14 cellular contexts compared by ENCODE assay signal in the genomic region with DNA sequence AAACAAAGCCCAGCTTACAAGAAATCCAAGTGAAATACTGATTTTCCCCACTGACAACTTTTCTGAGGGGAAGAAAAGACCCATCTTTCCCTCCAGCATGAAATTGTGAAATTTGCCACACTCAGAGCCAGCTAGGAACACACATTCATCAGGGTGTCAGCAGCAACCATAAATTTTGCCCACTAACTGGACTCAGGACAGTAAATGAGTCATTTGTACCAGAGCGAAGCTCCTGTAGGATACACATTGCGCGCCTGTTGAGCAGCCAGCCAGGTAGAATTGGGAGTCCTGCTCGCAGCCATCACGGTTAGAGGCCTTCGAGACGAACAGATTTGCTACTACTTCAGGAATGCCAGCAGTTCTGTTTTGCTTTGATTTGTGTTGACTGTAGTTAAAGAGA.
DNase-seq lines count a peak whose midpoint lies in the region; ATAC-seq and TF ChIP-seq lines count a peak whose summit lies in the region.
"Had no signal": no experiment of that assay in that cellular context is flagged by ENCODE, and none has a peak within 500 bp of the region (broad histone marks: within the 10 kb centered on the region; RNA-seq: fewer than 3 reads in every experiment).

No MANE protein-coding gene starts in this region.

- no peaks in the 10 kb centered on the region for H3K9me3 ChIP-seq in neural progenitor cell (ENCODE audit: low read depth)
- H3K9me3 ChIP-seq: BE2C, SJCRH30, spleen had no signal

- no peak overlapping the region for H3K4me3 ChIP-seq in fibroblast of pulmonary artery (replicated peaks; ENCODE audit: low read depth, low read length)
- H3K4me3 ChIP-seq in rectal smooth muscle tissue (ENCODE audit: low read length) = no peak overlapping the region
- no peak overlapping the region for H3K4me3 ChIP-seq in neural progenitor cell
- H3K4me3 ChIP-seq: SJCRH30, spleen had no signal

- H3K27me3 Mint-ChIP-seq in neural progenitor cell (ENCODE audit: insufficient read depth, low read depth) = no peaks in the 10 kb centered on the region

- H3K27ac Mint-ChIP-seq in neural progenitor cell = no peak overlapping the region

- no peak overlapping the region for H3K4me2 ChIP-seq in neural progenitor cell

- no peaks in the 10 kb centered on the region for H3K27me3 ChIP-seq in rectal smooth muscle tissue (ENCODE audit: control insufficient read depth, insufficient read depth, low read length)
- H3K27me3 ChIP-seq in neural progenitor cell = no peaks in the 10 kb centered on the region
- H3K27me3 ChIP-seq: BE2C, SJCRH30, spleen had no signal

- peak overlapping the region; percentile 51 for H3K27ac ChIP-seq in rectal smooth muscle tissue (ENCODE audit: low read depth, low read length)
- no peak overlapping the region for H3K27ac ChIP-seq in neural progenitor cell
- H3K27ac ChIP-seq: SJCRH30, spleen, WERI-Rb-1 had no signal

- H2AFZ ChIP-seq in neural progenitor cell (replicated peaks) = no peak overlapping the region

- no peak overlapping the region for H3K4me3 Mint-ChIP-seq in neural progenitor cell

- H3K9me3 Mint-ChIP-seq in neural progenitor cell = no peaks in the 10 kb centered on the region

- no peak for TF ChIP-seq CTCF in fibroblast of pulmonary artery (IDR thresholded peaks at IDR 0.05; ENCODE audit: low read length, missing control alignments)
- no peak for TF ChIP-seq CTCF in neural progenitor cell (IDR thresholded peaks at IDR 0.05)

- H3K79me2 ChIP-seq in neural progenitor cell (ENCODE audit: low read depth) = no peaks in the 10 kb centered on the region

- H3K4me1 ChIP-seq in rectal smooth muscle tissue (ENCODE audit: control insufficient read depth, insufficient read depth, low read length) (peaks cover 9% of the 10 kb centered on the region), neural progenitor cell (no peaks in the 10 kb centered on the region)
- H3K4me1 ChIP-seq: BE2C, spleen had no signal

- peaks cover 10% of the 10 kb centered on the region for H3K36me3 Mint-ChIP-seq in neural progenitor cell

- ATAC-seq in HG02884 (IDR thresholded peaks at IDR 0.05; ENCODE audit: unreplicated experiment) = no peak

- no peak overlapping the region for H3K9ac ChIP-seq in rectal smooth muscle tissue (ENCODE audit: low read length)
- H3K9ac ChIP-seq in neural progenitor cell = no peak overlapping the region

- DNase-seq in EH (ENCODE audit: low read depth) (peak; percentile 24), SHP77 (lab: John Stamatoyannopoulos, UW) (peak; percentile 34 to 72), fibroblast of pulmonary artery (ENCODE audit: low read depth) (peak; percentile 41), neural progenitor cell (ENCODE audit: low spot score) (no peak), posterior vena cava (ENCODE audit: low spot score) (no peak), NCI-H345 treated with DMSO at 0.1 percent for 48 hours (lab: John Stamatoyannopoulos, UW; ENCODE audit: unreplicated experiment) (no peak)
- DNase-seq: anterior cingulate cortex, BE2C, NCI-H446, SJCRH30, spleen, WERI-Rb-1 had no signal

- H3K36me3 ChIP-seq in rectal smooth muscle tissue (ENCODE audit: control insufficient read depth, insufficient read depth, low read length) = no peaks in the 10 kb centered on the region
- no peaks in the 10 kb centered on the region for H3K36me3 ChIP-seq in neural progenitor cell
- H3K36me3 ChIP-seq: WERI-Rb-1 had no signal

- no peaks in the 10 kb centered on the region for H4K20me1 ChIP-seq in neural progenitor cell (ENCODE audit: low read depth)

- H3K4me1 Mint-ChIP-seq in neural progenitor cell = peaks cover 5% of the 10 kb centered on the region

- intact Hi-C loops in posterior vena cava (cut with DNase I) = no loop called here

- H3F3A ChIP-seq in neural progenitor cell (ENCODE audit: low read depth) = no peaks in the 10 kb centered on the region

Comparison
In these comparisons a context has a peak if more than half of its experiments do, and no peak if none do; other contexts are left out.
1. DNase-seq: peak in EH (single experiment), SHP77 (2 of 2) and fibroblast of pulmonary artery (single experiment); none in neural progenitor cell (single experiment), posterior vena cava (single experiment) and NCI-H345 treated with DMSO at 0.1 percent for 48 hours (single experiment).